In genomic region chr1:86018311-86018923, GRCh38 we compare ENCODE assay signal across 8 cellular contexts.
A peak's percentile ranks its signal among the peaks of the same experiment; 100 is the strongest.
DNase-seq lines count a peak whose midpoint lies in the region; ATAC-seq, FAIRE-seq and TF ChIP-seq lines count a peak whose summit lies in the region.

No MANE protein-coding gene starts in this region.

- H3K27me3 ChIP-seq in OCI-LY1 (ENCODE audit: insufficient read depth, low read length) (no peaks in the 10 kb centered on the region), endodermal cell (ENCODE audit: control insufficient read depth, insufficient read depth, low read length, poor library complexity, severe bottlenecking) (no peaks in the 10 kb centered on the region), osteoblast (ENCODE audit: insufficient read depth, low read length) (no peaks in the 10 kb centered on the region)

- H2AFZ ChIP-seq in OCI-LY1 (ENCODE audit: low read length), result no peak overlapping the region
- H2AFZ ChIP-seq in osteoblast (ENCODE audit: low read length), result no peak overlapping the region

- H3K4me1 Mint-ChIP-seq in endodermal cell, result no peaks in the 10 kb centered on the region

- FAIRE-seq in GM18507 (lab: Jason Lieb, UNC), result peak; percentile 78

- H3K4me1 ChIP-seq in OCI-LY1 (ENCODE audit: insufficient read depth, low read length, severe bottlenecking) (no peaks in the 10 kb centered on the region), endodermal cell (ENCODE audit: control insufficient read depth, insufficient read depth, low read length) (no peaks in the 10 kb centered on the region), osteoblast (ENCODE audit: insufficient read depth, low read length) (no peaks in the 10 kb centered on the region)

- H3K27me3 Mint-ChIP-seq in endodermal cell (ENCODE audit: insufficient read depth), result no peaks in the 10 kb centered on the region

- H3K27ac Mint-ChIP-seq in endodermal cell, result no peak overlapping the region

- no peaks in the 10 kb centered on the region for H3F3A ChIP-seq in OCI-LY1 (ENCODE audit: insufficient read depth, low read length)

- ATAC-seq in HG03139 (IDR thresholded peaks at IDR 0.05; ENCODE audit: unreplicated experiment), result peak; percentile 41
- ATAC-seq in GM21360 (IDR thresholded peaks at IDR 0.05; ENCODE audit: unreplicated experiment), result no peak
- ATAC-seq in GM21576 (IDR thresholded peaks at IDR 0.05; ENCODE audit: unreplicated experiment), result no peak

- H3K9ac ChIP-seq in OCI-LY1 (ENCODE audit: low read length) (no peak overlapping the region), endodermal cell (ENCODE audit: extremely low read depth, low read length, poor library complexity, severe bottlenecking) (no peak overlapping the region)

- H4K20me1 ChIP-seq in OCI-LY1 (ENCODE audit: insufficient read depth, low read length) (no peaks in the 10 kb centered on the region), osteoblast (ENCODE audit: insufficient read depth, low read length) (no peaks in the 10 kb centered on the region)

- 14 to 55% methylated on average over 1 to 2 of the region's 2 CpGs for WGBS in endodermal cell (ENCODE audit: insufficient coverage in 1 of 2, insufficient read length in 1 of 2), 2 experiments

- H3K36me3 ChIP-seq in OCI-LY1 (ENCODE audit: insufficient read depth, low read length) (no peaks in the 10 kb centered on the region), endodermal cell (ENCODE audit: control insufficient read depth, insufficient read depth, low read length) (no peaks in the 10 kb centered on the region), osteoblast (ENCODE audit: insufficient read depth, low read length) (no peaks in the 10 kb centered on the region)

- H3K27ac ChIP-seq in OCI-LY1 (ENCODE audit: low read depth, low read length, poor library complexity, severe bottlenecking) (no peak overlapping the region), endodermal cell (ENCODE audit: low read depth, low read length) (no peak overlapping the region), osteoblast (ENCODE audit: low read depth, low read length) (no peak overlapping the region)

- no peaks in the 10 kb centered on the region for H3K9me3 Mint-ChIP-seq in endodermal cell

- DNase-seq in COLO668 (lab: John Stamatoyannopoulos, UW; ENCODE audit: unreplicated experiment), result peak; percentile 38
- DNase-seq in GM18507 (ENCODE audit: extremely low spot score, insufficient read length, low read depth), result no peak
- DNase-seq in endodermal cell, result peak; percentile 54
- no peak for DNase-seq in osteoblast (ENCODE audit: insufficient read length, low spot score, missing footprints)

- H3K4me2 ChIP-seq in OCI-LY1 (ENCODE audit: low read length), result no peak overlapping the region
- no peak overlapping the region for H3K4me2 ChIP-seq in osteoblast (ENCODE audit: insufficient read depth, low read length)

- no peak overlapping the region for H3K4me3 Mint-ChIP-seq in endodermal cell

- TF ChIP-seq CTCF in OCI-LY1 (IDR thresholded peaks at IDR 0.05; ENCODE audit: low read length), result peak; percentile 80
- TF ChIP-seq CTCF in endodermal cell (conservative IDR thresholded peaks at IDR 0.05), result peak; percentile 95
- peak; percentile 86 for TF ChIP-seq CTCF in osteoblast (IDR thresholded peaks at IDR 0.05; ENCODE audit: extremely low read depth, low read depth, low read length)

- H3K9me3 ChIP-seq in OCI-LY1 (ENCODE audit: low read length) (no peaks in the 10 kb centered on the region), endodermal cell (ENCODE audit: control insufficient read depth, low read length) (no peaks in the 10 kb centered on the region), osteoblast (ENCODE audit: low read depth, low read length) (no peaks in the 10 kb centered on the region)

- no peaks in the 10 kb centered on the region for H3K79me2 ChIP-seq in OCI-LY1 (ENCODE audit: insufficient read depth, low read length)
- H3K79me2 ChIP-seq in osteoblast (ENCODE audit: insufficient read depth, low read length), result no peaks in the 10 kb centered on the region

- H3K4me3 ChIP-seq in OCI-LY1 (ENCODE audit: low read depth, low read length, poor library complexity, severe bottlenecking) (no peak overlapping the region), endodermal cell (ENCODE audit: low read length) (no peak overlapping the region), osteoblast (ENCODE audit: insufficient read depth, low read length) (no peak overlapping the region)

- no peaks in the 10 kb centered on the region for H3K36me3 Mint-ChIP-seq in endodermal cell (ENCODE audit: low read depth)

- no peaks in the 10 kb centered on the region for H3K9me2 ChIP-seq in OCI-LY1 (ENCODE audit: low read depth, low read length)

Comparison
In these comparisons a context has a peak if more than half of its experiments do, and no peak if none do; other contexts are left out.
1. DNase-seq: peak in COLO668 (single experiment) and endodermal cell (single experiment); none in GM18507 (single experiment) and osteoblast (single experiment).
2. Peak in every context shown above with its lines, with median percentiles within 50 percentile points of each other: CTCF ChIP-seq.